Comparison of ENCODE assay signal across 9 cellular contexts in genomic region chr10:37754538-37755323, GRCh38.
A peak's percentile ranks its signal among the peaks of the same experiment; 100 is the strongest.
DNase-seq lines count a peak whose midpoint lies in the region; ATAC-seq and TF ChIP-seq lines count a peak whose summit lies in the region.
"Had no signal": no experiment of that assay in that cellular context is flagged by ENCODE, and none has a peak within 500 bp of the region (broad histone marks: within the 10 kb centered on the region; RNA-seq: fewer than 3 reads in every experiment).

No MANE protein-coding gene starts in this region.

- no peak overlapping the region for H3K27ac Mint-ChIP-seq in activated CD8-positive, alpha-beta T cell treated with anti-CD3 and anti-CD28 coated beads for 36 hours
- H3K27ac Mint-ChIP-seq in activated CD8-positive, alpha-beta T cell treated with anti-CD3 and anti-CD28 coated beads, Interleukin-2, amount 10 ng/mL, durations not matched to agents 7 days and 5 days, result no peak overlapping the region
- no peak overlapping the region for H3K27ac Mint-ChIP-seq in stimulated activated naive B cell treated with anti-CD40 and anti-IgM and Interleukin-4, amounts not matched to agents 10 μg/mL and 1 μg/mL and 100 μg/mL, for 72 hours
- H3K27ac Mint-ChIP-seq: naive B cell had no signal

- no peaks in the 10 kb centered on the region for H3K27me3 ChIP-seq in colonic mucosa
- H3K27me3 ChIP-seq in effector memory CD4-positive, alpha-beta T cell (replicated peaks; ENCODE audit: control insufficient read depth, insufficient read depth, low read length, poor library complexity, severe bottlenecking), result no peaks in the 10 kb centered on the region

- no peaks in the 10 kb centered on the region for H3K4me1 Mint-ChIP-seq in activated CD8-positive, alpha-beta T cell treated with anti-CD3 and anti-CD28 coated beads for 36 hours (ENCODE audit: low read depth)
- no peaks in the 10 kb centered on the region for H3K4me1 Mint-ChIP-seq in activated CD8-positive, alpha-beta T cell treated with anti-CD3 and anti-CD28 coated beads, Interleukin-2, amount 10 ng/mL, durations not matched to agents 7 days and 5 days (ENCODE audit: low read depth)
- no peaks in the 10 kb centered on the region for H3K4me1 Mint-ChIP-seq in stimulated activated naive B cell treated with anti-CD40 and anti-IgM and Interleukin-4, amounts not matched to agents 10 μg/mL and 1 μg/mL and 100 μg/mL, for 72 hours
- H3K4me1 Mint-ChIP-seq: naive B cell had no signal

- CTCF ChIA-PET in activated CD8-positive, alpha-beta T cell treated with anti-CD3 and anti-CD28 coated beads for 36 hours (lab: Charles Lee), result no interaction called here
- CTCF ChIA-PET in activated CD8-positive, alpha-beta T cell treated with anti-CD3 and anti-CD28 coated beads, Interleukin-2, amount 10 ng/mL, durations not matched to agents 7 days and 5 days (lab: Charles Lee), result no interaction called here

- no peak for ATAC-seq in activated CD8-positive, alpha-beta T cell treated with anti-CD3 and anti-CD28 coated beads for 36 hours
- ATAC-seq in activated CD8-positive, alpha-beta T cell treated with anti-CD3 and anti-CD28 coated beads, Interleukin-2, amount 10 ng/mL, durations not matched to agents 7 days and 5 days, result no peak
- peak; percentile 74 to 82 for ATAC-seq in stimulated activated naive B cell treated with anti-CD40 and anti-IgM and Interleukin-4, amounts not matched to agents 10 μg/mL and 1 μg/mL and 100 μg/mL, for 72 hours (replicated peaks)
- ATAC-seq in GM21529 (IDR thresholded peaks at IDR 0.05; ENCODE audit: unreplicated experiment), result no peak
- no peak for ATAC-seq in GM21576 (IDR thresholded peaks at IDR 0.05; ENCODE audit: unreplicated experiment)

- intact Hi-C loops in activated CD8-positive, alpha-beta T cell treated with anti-CD3 and anti-CD28 coated beads for 36 hours (cut with micrococcal nuclease), result no loop called here
- intact Hi-C loops in colonic mucosa (cut with DNase I), result no loop called here

- no peaks in the 10 kb centered on the region for H3K27me3 Mint-ChIP-seq in activated CD8-positive, alpha-beta T cell treated with anti-CD3 and anti-CD28 coated beads for 36 hours
- H3K27me3 Mint-ChIP-seq in activated CD8-positive, alpha-beta T cell treated with anti-CD3 and anti-CD28 coated beads, Interleukin-2, amount 10 ng/mL, durations not matched to agents 7 days and 5 days (ENCODE audit: low read depth), result no peaks in the 10 kb centered on the region
- H3K27me3 Mint-ChIP-seq in stimulated activated naive B cell treated with anti-CD40 and anti-IgM and Interleukin-4, amounts not matched to agents 10 μg/mL and 1 μg/mL and 100 μg/mL, for 72 hours, result no peaks in the 10 kb centered on the region
- H3K27me3 Mint-ChIP-seq: naive B cell had no signal

- peaks cover 3% of the 10 kb centered on the region for H3K36me3 Mint-ChIP-seq in activated CD8-positive, alpha-beta T cell treated with anti-CD3 and anti-CD28 coated beads for 36 hours (ENCODE audit: low read depth)
- no peaks in the 10 kb centered on the region for H3K36me3 Mint-ChIP-seq in activated CD8-positive, alpha-beta T cell treated with anti-CD3 and anti-CD28 coated beads, Interleukin-2, amount 10 ng/mL, durations not matched to agents 7 days and 5 days (ENCODE audit: low read depth)
- peaks cover under 1 to 3% of the 10 kb centered on the region in 2 donors for H3K36me3 Mint-ChIP-seq in stimulated activated naive B cell treated with anti-CD40 and anti-IgM and Interleukin-4, amounts not matched to agents 10 μg/mL and 1 μg/mL and 100 μg/mL, for 72 hours

- DNase-seq in activated CD8-positive, alpha-beta T cell treated with anti-CD3 and anti-CD28 coated beads for 36 hours, result peak; percentile 4
- no peak for DNase-seq in activated CD8-positive, alpha-beta T cell treated with anti-CD3 and anti-CD28 coated beads, Interleukin-2, amount 10 ng/mL, durations not matched to agents 7 days and 5 days
- DNase-seq in colonic mucosa, result peak; percentile 26
- no peak for DNase-seq in stimulated activated naive B cell treated with anti-CD40 and anti-IgM and Interleukin-4, amounts not matched to agents 10 μg/mL and 1 μg/mL and 100 μg/mL, for 72 hours
- DNase-seq in effector memory CD4-positive, alpha-beta T cell, result no peak
- DNase-seq: naive B cell had no signal

- H3K9me3 ChIP-seq in colonic mucosa, result no peaks in the 10 kb centered on the region
- peaks cover 5% of the 10 kb centered on the region for H3K9me3 ChIP-seq in effector memory CD4-positive, alpha-beta T cell (ENCODE audit: control insufficient read depth, low read length)

- H3K9ac ChIP-seq in colonic mucosa (ENCODE audit: low read depth in 2 of 2, low read length in 2 of 2), result no peak overlapping the region

- no peak overlapping the region for H3K4me3 Mint-ChIP-seq in activated CD8-positive, alpha-beta T cell treated with anti-CD3 and anti-CD28 coated beads for 36 hours
- H3K4me3 Mint-ChIP-seq in activated CD8-positive, alpha-beta T cell treated with anti-CD3 and anti-CD28 coated beads, Interleukin-2, amount 10 ng/mL, durations not matched to agents 7 days and 5 days, result no peak overlapping the region
- no peak overlapping the region for H3K4me3 Mint-ChIP-seq in stimulated activated naive B cell treated with anti-CD40 and anti-IgM and Interleukin-4, amounts not matched to agents 10 μg/mL and 1 μg/mL and 100 μg/mL, for 72 hours
- H3K4me3 Mint-ChIP-seq: naive B cell had no signal

- H3K36me3 ChIP-seq in colonic mucosa, result no peaks in the 10 kb centered on the region
- H3K36me3 ChIP-seq in effector memory CD4-positive, alpha-beta T cell (ENCODE audit: control insufficient read depth, insufficient read depth, low read length), result no peaks in the 10 kb centered on the region

- TF ChIP-seq CTCF in activated CD8-positive, alpha-beta T cell treated with anti-CD3 and anti-CD28 coated beads for 36 hours (IDR thresholded peaks at IDR 0.05), result no peak
- TF ChIP-seq CTCF in LNCAP (IDR thresholded peaks at IDR 0.05) (peak; percentile 75), colonic mucosa (IDR thresholded peaks at IDR 0.05) (peak; percentile 25)

- H3K4me3 ChIP-seq in colonic mucosa, result no peak overlapping the region
- no peak overlapping the region for H3K4me3 ChIP-seq in effector memory CD4-positive, alpha-beta T cell (ENCODE audit: insufficient read depth, low read depth, low read length, poor library complexity, severe bottlenecking)

- no peak overlapping the region for H3K27ac ChIP-seq in colonic mucosa
- H3K27ac ChIP-seq in effector memory CD4-positive, alpha-beta T cell (ENCODE audit: insufficient read depth, low read length, poor library complexity, severe bottlenecking), result no peak overlapping the region

- POLR2A ChIA-PET in activated CD8-positive, alpha-beta T cell treated with anti-CD3 and anti-CD28 coated beads for 36 hours (lab: Charles Lee), result no interaction called here
- POLR2A ChIA-PET in activated CD8-positive, alpha-beta T cell treated with anti-CD3 and anti-CD28 coated beads, Interleukin-2, amount 10 ng/mL, durations not matched to agents 7 days and 5 days (lab: Charles Lee), result no interaction called here

- H3K9me3 Mint-ChIP-seq in activated CD8-positive, alpha-beta T cell treated with anti-CD3 and anti-CD28 coated beads for 36 hours, result peaks cover 19% of the 10 kb centered on the region
- H3K9me3 Mint-ChIP-seq in activated CD8-positive, alpha-beta T cell treated with anti-CD3 and anti-CD28 coated beads, Interleukin-2, amount 10 ng/mL, durations not matched to agents 7 days and 5 days (ENCODE audit: insufficient read depth), result peaks cover 13% of the 10 kb centered on the region
- H3K9me3 Mint-ChIP-seq in stimulated activated naive B cell treated with anti-CD40 and anti-IgM and Interleukin-4, amounts not matched to agents 10 μg/mL and 1 μg/mL and 100 μg/mL, for 72 hours, result peaks cover 3 to 4% of the 10 kb centered on the region in 2 donors

- H3K4me1 ChIP-seq in colonic mucosa, result no peaks in the 10 kb centered on the region
- H3K4me1 ChIP-seq in effector memory CD4-positive, alpha-beta T cell (ENCODE audit: control insufficient read depth, insufficient read depth, low read length, poor library complexity, severe bottlenecking), result no peaks in the 10 kb centered on the region

Comparison
In these comparisons a context has a peak if more than half of its experiments do, and no peak if none do; other contexts are left out.
1. DNase-seq: peak in activated CD8-positive, alpha-beta T cell treated with anti-CD3 and anti-CD28 coated beads for 36 hours (single experiment) and colonic mucosa (single experiment); none in activated CD8-positive, alpha-beta T cell treated with anti-CD3 and anti-CD28 coated beads, Interleukin-2, amount 10 ng/mL, durations not matched to agents 7 days and 5 days (single experiment), stimulated activated naive B cell treated with anti-CD40 and anti-IgM and Interleukin-4, amounts not matched to agents 10 μg/mL and 1 μg/mL and 100 μg/mL, for 72 hours (single experiment) and effector memory CD4-positive, alpha-beta T cell (0 of 3).
2. ATAC-seq: peak in stimulated activated naive B cell treated with anti-CD40 and anti-IgM and Interleukin-4, amounts not matched to agents 10 μg/mL and 1 μg/mL and 100 μg/mL, for 72 hours (2 of 2); none in activated CD8-positive, alpha-beta T cell treated with anti-CD3 and anti-CD28 coated beads for 36 hours (single experiment), activated CD8-positive, alpha-beta T cell treated with anti-CD3 and anti-CD28 coated beads, Interleukin-2, amount 10 ng/mL, durations not matched to agents 7 days and 5 days (single experiment), GM21529 (single experiment) and GM21576 (single experiment).